Comparison of ENCODE assay signal across 7 cellular contexts in the genomic region with DNA sequence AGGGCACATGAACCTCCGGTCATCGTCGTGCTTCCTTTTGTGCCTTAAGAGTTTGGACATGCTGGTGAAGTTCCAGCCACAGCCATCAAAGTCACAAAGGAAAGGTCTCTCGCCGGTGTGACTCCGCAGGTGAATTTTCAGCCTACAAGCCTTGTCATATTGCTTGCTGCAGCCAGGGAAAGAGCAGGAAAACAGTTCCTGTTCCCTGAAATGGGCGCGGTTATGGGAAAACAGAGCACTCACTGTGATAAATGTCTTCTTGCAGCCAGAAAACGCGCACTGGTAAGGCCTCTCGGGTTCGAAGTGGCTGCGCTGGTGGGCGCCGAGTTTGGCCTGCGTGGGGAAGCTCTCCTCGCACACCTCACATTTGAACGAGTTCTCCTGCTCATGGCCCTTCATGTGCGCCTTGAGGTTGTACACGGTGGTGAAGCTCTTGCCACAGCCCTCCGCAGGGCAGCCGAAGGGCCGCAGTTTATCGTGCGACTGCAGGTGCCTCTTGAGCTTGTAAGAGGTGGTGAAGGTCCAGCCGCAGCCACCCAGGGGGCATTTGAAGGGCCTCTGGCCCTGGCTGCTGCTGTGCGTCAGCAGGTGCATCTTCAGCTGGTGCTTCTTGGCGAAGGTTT. TPM values are rescaled to one million over a fixed set of nuclear protein-coding genes. Genes with fewer than 3 reads are reported as not detected.
A peak's percentile ranks its signal among the peaks of the same experiment; 100 is the strongest.
DNase-seq lines count a peak whose midpoint lies in the region; ATAC-seq and TF ChIP-seq lines count a peak whose summit lies in the region.
"Not testable (repeated sequence)": the region's sequence is repeated elsewhere in the genome, so short reads cannot be mapped to it uniquely, and the experiment has no call there.

No MANE protein-coding gene starts in this region.

- not testable (repeated sequence) for H3K9me3 ChIP-seq in DOHH2 (ENCODE audit: control insufficient read depth, insufficient read depth, low read length); Loucy (ENCODE audit: insufficient read depth, low read depth, low read length); SK-N-SH; ascending aorta

- H3K9ac ChIP-seq in Loucy (ENCODE audit: low read depth, low read length, poor library complexity, severe bottlenecking) = not testable (repeated sequence)
- H3K9ac ChIP-seq in SK-N-SH = peak overlapping the region; percentile 71; the same call in 1 of the 2 replicates

- intact Hi-C loops in ascending aorta (cut with DNase I) = loop anchor here (10.0 kb wide), 1 partner anchor 1674 kb away; the partner anchor contains the start of gene KLF8
- intact Hi-C loops in left colon (cut with DNase I, micrococcal nuclease) = not testable (repeated sequence)

- CTCF ChIA-PET in SK-N-SH (lab: Yijun Ruan, JAX) = interaction anchor here (1.0 kb wide), 1 partner anchor 87 kb away, joined by 4 read pairs; no protein-coding TSS in a partner anchor

- H3K9me2 ChIP-seq in DOHH2 (replicated peaks; ENCODE audit: control insufficient read depth, low read length); Loucy (replicated peaks; ENCODE audit: low read depth, low read length); SK-N-SH: not testable (repeated sequence)

- POLR2A ChIA-PET in SK-N-SH (lab: Yijun Ruan, JAX) = not testable (repeated sequence)

- not testable (repeated sequence) for H2AFZ ChIP-seq in Loucy (ENCODE audit: low read length); SK-N-SH (ENCODE audit: low read depth)

- H3K36me3 ChIP-seq in DOHH2 (ENCODE audit: control insufficient read depth, low read length); Loucy (ENCODE audit: insufficient read depth, low read length); SK-N-SH (replicated peaks in 1 of 2; ENCODE audit: control insufficient read depth in 1 of 2, insufficient read depth in 2 of 2, low read length in 1 of 2); ascending aorta: not testable (repeated sequence)

- not testable (repeated sequence) for H3F3A ChIP-seq in DOHH2 (ENCODE audit: control insufficient read depth, insufficient read depth); Loucy (ENCODE audit: low read depth); SK-N-SH (replicated peaks; ENCODE audit: insufficient read depth)

- H3K27ac ChIP-seq in DOHH2 (ENCODE audit: low read depth, low read length); SK-N-SH (ENCODE audit: low read depth in 2 of 2, low read length in 1 of 2): not testable (repeated sequence)
- H3K27ac ChIP-seq in ascending aorta = peak overlapping the region; percentile 90 to 97

- not testable (repeated sequence) for TF ChIP-seq CTCF in DOHH2 (IDR thresholded peaks at IDR 0.05; ENCODE audit: low read depth, low read length, poor library complexity, severe bottlenecking); Loucy (conservative IDR thresholded peaks at IDR 0.05; ENCODE audit: low read length); SK-N-SH (IDR thresholded peaks at IDR 0.05); ascending aorta (IDR thresholded peaks at IDR 0.05); epithelial cell of proximal tubule (conservative IDR thresholded peaks at IDR 0.05; ENCODE audit: low read depth, low read length)

- not testable (repeated sequence) for H3K4me3 ChIP-seq in DOHH2 (ENCODE audit: low read length)
- peak overlapping the region; percentile 74 for H3K4me3 ChIP-seq in Loucy (ENCODE audit: low read length, poor library complexity, severe bottlenecking)
- peak overlapping the region; percentile 51 to 56 for H3K4me3 ChIP-seq in SK-N-SH (ENCODE audit: low read depth in 2 of 2, low read length in 1 of 2)
- peak overlapping the region; percentile 50 to 77 for H3K4me3 ChIP-seq in ascending aorta
- peak overlapping the region; percentile 53 for H3K4me3 ChIP-seq in epithelial cell of proximal tubule (ENCODE audit: low read depth, low read length)
- H3K4me3 ChIP-seq in skeletal muscle cell (ENCODE audit: low read depth, low read length) = peak overlapping the region; percentile 47

- ATAC-seq in left colon = peak; percentile 58

- TF ChIP-seq RAD21 in SK-N-SH (IDR thresholded peaks at IDR 0.05; ENCODE audit: low read length) = not testable (repeated sequence)

- not testable (repeated sequence) for H3K27me3 ChIP-seq in DOHH2 (ENCODE audit: control insufficient read depth, low read length); Loucy (ENCODE audit: insufficient read depth, low read length, poor library complexity, severe bottlenecking); SK-N-SH (ENCODE audit: insufficient read depth); ascending aorta

- DNase-seq in SK-N-SH; ascending aorta (ENCODE audit: low spot score in 2 of 2); epithelial cell of proximal tubule (ENCODE audit: low read depth); left colon; skeletal muscle cell (ENCODE audit: low read depth): not testable (repeated sequence)

- peak overlapping the region; percentile 40 for H3K4me2 ChIP-seq in DOHH2 (ENCODE audit: low read length)
- H3K4me2 ChIP-seq in Loucy (ENCODE audit: low read depth, low read length, poor library complexity, severe bottlenecking) = peak overlapping the region; percentile 54
- peak overlapping the region; percentile 70; the same call in 1 of the 2 replicates for H3K4me2 ChIP-seq in SK-N-SH

- not testable (repeated sequence) for H3K79me2 ChIP-seq in DOHH2 (ENCODE audit: control insufficient read depth, low read length); Loucy (ENCODE audit: insufficient read depth, low read length)
- H3K79me2 ChIP-seq in SK-N-SH (ENCODE audit: insufficient read depth) = peaks cover 12% of the 10 kb centered on the region

- WGBS in SK-N-SH (ENCODE audit: low lambda C conversion rate) = 44% methylated on average over 14 of the region's 28 CpGs

- not testable (repeated sequence) for TF ChIP-seq EP300 in SK-N-SH (IDR thresholded peaks at IDR 0.05; ENCODE audit: borderline replicate concordance in 1 of 2, low read depth in 1 of 2, low read length in 1 of 2)

- H3K4me1 ChIP-seq in DOHH2 (ENCODE audit: control insufficient read depth, low read length) (peaks cover 17% of the 10 kb centered on the region), Loucy (ENCODE audit: insufficient read depth, low read length, poor library complexity, severe bottlenecking) (peaks cover 15% of the 10 kb centered on the region)
- not testable (repeated sequence) for H3K4me1 ChIP-seq in SK-N-SH (ENCODE audit: control insufficient read depth in 1 of 2, insufficient read depth in 2 of 2, low read depth in 1 of 2, low read length in 1 of 2); ascending aorta

- not testable (repeated sequence) for H4K20me1 ChIP-seq in DOHH2 (ENCODE audit: control insufficient read depth, insufficient read depth, low read depth, low read length); Loucy (ENCODE audit: insufficient read depth, low read length, poor library complexity, severe bottlenecking); SK-N-SH (ENCODE audit: insufficient read depth)

RNA-seq across cellular contexts. Expression of gene ZXDA, which starts 1.2 kb away (rescaled TPM):
- polyA plus RNA-seq in SK-N-SH (2012; rRNA removed) = 0.84 and 0.86 TPM in 2 replicates
- polyA plus RNA-seq in SK-N-SH (2012; cell fraction: cytosol; rRNA removed) = 0.66 and 0.88 TPM in 2 replicates
- polyA plus RNA-seq in SK-N-SH (2012; cell fraction: nucleus; rRNA removed) = 1.2 and 1.3 TPM in 2 replicates
- total RNA-seq in ascending aorta (6.4 TPM), epithelial cell of proximal tubule (1.6 and 1.7 TPM in 2 replicates), left colon (1 to 10 TPM; 3.8 to 4.4 TPM)
